Comparison of ENCODE assay signal across 15 cellular contexts in the genomic region with DNA sequence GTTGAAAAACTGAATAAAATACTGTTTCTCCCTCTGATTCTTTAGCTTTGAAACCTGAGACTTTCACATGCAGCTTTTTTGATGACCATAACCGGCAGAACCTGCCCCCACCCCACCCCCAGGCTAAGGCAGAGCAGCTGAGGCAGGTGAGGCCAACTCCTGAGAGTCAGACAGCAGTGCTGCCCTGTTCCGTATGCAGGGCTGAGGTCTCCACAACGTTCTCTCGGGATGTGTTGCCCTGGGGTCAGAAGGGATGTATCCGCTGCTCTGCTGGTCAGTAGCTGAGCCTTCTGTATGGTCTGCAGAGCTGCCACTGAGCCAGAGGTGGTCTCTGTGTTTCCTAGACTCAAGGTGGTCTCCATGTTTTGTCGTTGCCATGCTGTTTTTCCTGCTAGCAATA.
DNase-seq lines count a peak whose midpoint lies in the region; ATAC-seq and TF ChIP-seq lines count a peak whose summit lies in the region.
"Had no signal": no experiment of that assay in that cellular context is flagged by ENCODE, and none has a peak within 500 bp of the region (broad histone marks: within the 10 kb centered on the region; RNA-seq: fewer than 3 reads in every experiment).

No MANE protein-coding gene starts in this region.

- H4K20me1 ChIP-seq in smooth muscle cell (ENCODE audit: low read depth) = no peaks in the 10 kb centered on the region

- H3K9me3 ChIP-seq in endodermal cell (ENCODE audit: control insufficient read depth, low read length) (peaks cover 6% of the 10 kb centered on the region), smooth muscle cell (replicated peaks; ENCODE audit: low read depth) (no peaks in the 10 kb centered on the region)
- H3K9me3 ChIP-seq: heart left ventricle, left lung had no signal

- no peaks in the 10 kb centered on the region for H3K36me3 Mint-ChIP-seq in endodermal cell (ENCODE audit: low read depth)
- H3K36me3 Mint-ChIP-seq: activated CD4-positive, alpha-beta memory T cell treated with anti-CD3 and anti-CD28 coated beads for 36 hours; CD8-positive, alpha-beta T cell; natural killer cell had no signal

- H3K27ac Mint-ChIP-seq in endodermal cell = no peak overlapping the region
- H3K27ac Mint-ChIP-seq: activated CD4-positive, alpha-beta memory T cell treated with anti-CD3 and anti-CD28 coated beads for 36 hours had no signal

- H3K36me3 ChIP-seq in endodermal cell (ENCODE audit: control insufficient read depth, insufficient read depth, low read length) (no peaks in the 10 kb centered on the region), smooth muscle cell (ENCODE audit: low read depth) (no peaks in the 10 kb centered on the region)
- H3K36me3 ChIP-seq: heart left ventricle, left lung had no signal

- peak; percentile 79; the same call in 1 of the 2 replicates for TF ChIP-seq EP300 in Ishikawa (IDR thresholded peaks at IDR 0.05; ENCODE audit: borderline replicate concordance)

- H3K4me1 Mint-ChIP-seq in endodermal cell = peaks cover 60% of the 10 kb centered on the region

- no peak for ATAC-seq in HG03457 (IDR thresholded peaks at IDR 0.05; ENCODE audit: unreplicated experiment)
- ATAC-seq in GM21367 (IDR thresholded peaks at IDR 0.05; ENCODE audit: unreplicated experiment) = no peak
- ATAC-seq: CD8-positive, alpha-beta T cell; heart left ventricle; left lung; natural killer cell; stimulated activated naive CD8-positive, alpha-beta T cell treated with anti-CD3 and anti-CD28 coated beads, Interleukin-15, Interleukin-2, amounts not matched to agents 100 U/mL and 50 U/mL, for 24 hours had no signal

- H3K27ac ChIP-seq in endodermal cell (ENCODE audit: low read depth, low read length) (no peak overlapping the region), smooth muscle cell (ENCODE audit: low read depth) (peak overlapping the region; percentile 57)
- H3K27ac ChIP-seq: left lung had no signal

- H3K4me2 ChIP-seq in smooth muscle cell = no peak overlapping the region

- H3F3A ChIP-seq in smooth muscle cell (ENCODE audit: low read depth) = peaks cover 48% of the 10 kb centered on the region

- H3K4me1 ChIP-seq in endodermal cell (ENCODE audit: control insufficient read depth, insufficient read depth, low read length) (peaks cover 18% of the 10 kb centered on the region), smooth muscle cell (ENCODE audit: low read depth) (peaks cover 60% of the 10 kb centered on the region)

- peak; percentile 58 for DNase-seq in NCI-H748 treated with DMSO at 0.1 percent for 48 hours (lab: John Stamatoyannopoulos, UW)
- DNase-seq in endodermal cell = peak; percentile 52
- DNase-seq in smooth muscle cell (lab: John Stamatoyannopoulos, UW; ENCODE audit: unreplicated experiment) = no peak
- no peak for DNase-seq in activated CD4-positive, alpha-beta T cell treated with anti-CD3 and anti-CD28 coated beads for 48 hours
- DNase-seq: activated CD4-positive, alpha-beta memory T cell treated with anti-CD3 and anti-CD28 coated beads for 36 hours; CD8-positive, alpha-beta T cell; heart left ventricle; left lung; natural killer cell; NCI-H226; stimulated activated naive CD8-positive, alpha-beta T cell treated with anti-CD3 and anti-CD28 coated beads, Interleukin-15, Interleukin-2, amounts not matched to agents 100 U/mL and 50 U/mL, for 24 hours; T1000 had no signal

- H3K9me3 Mint-ChIP-seq in endodermal cell = no peaks in the 10 kb centered on the region
- H3K9me3 Mint-ChIP-seq: activated CD4-positive, alpha-beta memory T cell treated with anti-CD3 and anti-CD28 coated beads for 36 hours; CD8-positive, alpha-beta T cell; natural killer cell had no signal

- H2AFZ ChIP-seq in smooth muscle cell (ENCODE audit: low read depth) = no peak overlapping the region

- H3K4me3 Mint-ChIP-seq in endodermal cell = no peak overlapping the region
- H3K4me3 Mint-ChIP-seq: activated CD4-positive, alpha-beta memory T cell treated with anti-CD3 and anti-CD28 coated beads for 36 hours; CD8-positive, alpha-beta T cell; natural killer cell had no signal

- H3K4me3 ChIP-seq in endodermal cell (ENCODE audit: low read length) (no peak overlapping the region), smooth muscle cell (no peak overlapping the region)
- H3K4me3 ChIP-seq: heart left ventricle, left lung had no signal

- 86 to 88% methylated on average over 6 of the region's 6 CpGs for WGBS in endodermal cell (ENCODE audit: insufficient coverage in 1 of 2, insufficient read length in 1 of 2), 2 experiments
- WGBS in smooth muscle cell (ENCODE audit: low lambda C conversion rate) = 62% methylated on average over 6 of the region's 6 CpGs

- TF ChIP-seq RAD21 in Ishikawa (IDR thresholded peaks at IDR 0.05; ENCODE audit: low read depth) = peak; percentile 42

- no peak overlapping the region for H3K9ac ChIP-seq in endodermal cell (ENCODE audit: extremely low read depth, low read length, poor library complexity, severe bottlenecking)
- H3K9ac ChIP-seq in smooth muscle cell (ENCODE audit: low read depth) = no peak overlapping the region

- TF ChIP-seq CTCF in endodermal cell (conservative IDR thresholded peaks at IDR 0.05) = no peak
- TF ChIP-seq CTCF in smooth muscle cell (IDR thresholded peaks at IDR 0.05; ENCODE audit: borderline replicate concordance, insufficient read depth, poor library complexity, severe bottlenecking) = no peak

- no peaks in the 10 kb centered on the region for H3K27me3 Mint-ChIP-seq in endodermal cell (ENCODE audit: insufficient read depth)
- H3K27me3 Mint-ChIP-seq: activated CD4-positive, alpha-beta memory T cell treated with anti-CD3 and anti-CD28 coated beads for 36 hours had no signal

- H3K79me2 ChIP-seq in smooth muscle cell (ENCODE audit: low read depth) = peaks cover 4% of the 10 kb centered on the region

- H3K27me3 ChIP-seq in endodermal cell (ENCODE audit: control insufficient read depth, insufficient read depth, low read length, poor library complexity, severe bottlenecking) (no peaks in the 10 kb centered on the region), smooth muscle cell (ENCODE audit: low read depth) (no peaks in the 10 kb centered on the region)
- H3K27me3 ChIP-seq: heart left ventricle, left lung had no signal

TF ChIP-seq in Ishikawa, 13 proteins besides CTCF, POLR2A, EP300 and RAD21:
- no peak for TF ChIP-seq CEBPB (IDR thresholded peaks at IDR 0.05)
- TF ChIP-seq CREB1 (IDR thresholded peaks at IDR 0.05; ENCODE audit: low read depth) = no peak
- TF ChIP-seq NFIC (IDR thresholded peaks at IDR 0.05) = peak; percentile 68
- TF ChIP-seq, protein P1, sequence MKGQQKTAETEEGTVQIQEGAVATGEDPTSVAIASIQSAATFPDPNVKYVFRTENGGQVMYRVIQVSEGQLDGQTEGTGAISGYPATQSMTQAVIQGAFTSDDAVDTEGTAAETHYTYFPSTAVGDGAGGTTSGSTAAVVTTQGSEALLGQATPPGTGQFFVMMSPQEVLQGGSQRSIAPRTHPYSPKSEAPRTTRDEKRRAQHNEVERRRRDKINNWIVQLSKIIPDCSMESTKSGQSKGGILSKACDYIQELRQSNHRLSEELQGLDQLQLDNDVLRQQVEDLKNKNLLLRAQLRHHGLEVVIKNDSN (IDR thresholded peaks at IDR 0.05) = no peak
- no peak for TF ChIP-seq ZBTB7A (IDR thresholded peaks at IDR 0.05; ENCODE audit: low read depth)
- peak; percentile 73; the same call in 1 of the 2 replicates for TF ChIP-seq TEAD4 (IDR thresholded peaks at IDR 0.05)
- TF ChIP-seq, protein P2, sequence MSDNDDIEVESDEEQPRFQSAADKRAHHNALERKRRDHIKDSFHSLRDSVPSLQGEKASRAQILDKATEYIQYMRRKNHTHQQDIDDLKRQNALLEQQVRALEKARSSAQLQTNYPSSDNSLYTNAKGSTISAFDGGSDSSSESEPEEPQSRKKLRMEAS (IDR thresholded peaks at IDR 0.05) = peak; percentile 65
- TF ChIP-seq, protein P3, sequence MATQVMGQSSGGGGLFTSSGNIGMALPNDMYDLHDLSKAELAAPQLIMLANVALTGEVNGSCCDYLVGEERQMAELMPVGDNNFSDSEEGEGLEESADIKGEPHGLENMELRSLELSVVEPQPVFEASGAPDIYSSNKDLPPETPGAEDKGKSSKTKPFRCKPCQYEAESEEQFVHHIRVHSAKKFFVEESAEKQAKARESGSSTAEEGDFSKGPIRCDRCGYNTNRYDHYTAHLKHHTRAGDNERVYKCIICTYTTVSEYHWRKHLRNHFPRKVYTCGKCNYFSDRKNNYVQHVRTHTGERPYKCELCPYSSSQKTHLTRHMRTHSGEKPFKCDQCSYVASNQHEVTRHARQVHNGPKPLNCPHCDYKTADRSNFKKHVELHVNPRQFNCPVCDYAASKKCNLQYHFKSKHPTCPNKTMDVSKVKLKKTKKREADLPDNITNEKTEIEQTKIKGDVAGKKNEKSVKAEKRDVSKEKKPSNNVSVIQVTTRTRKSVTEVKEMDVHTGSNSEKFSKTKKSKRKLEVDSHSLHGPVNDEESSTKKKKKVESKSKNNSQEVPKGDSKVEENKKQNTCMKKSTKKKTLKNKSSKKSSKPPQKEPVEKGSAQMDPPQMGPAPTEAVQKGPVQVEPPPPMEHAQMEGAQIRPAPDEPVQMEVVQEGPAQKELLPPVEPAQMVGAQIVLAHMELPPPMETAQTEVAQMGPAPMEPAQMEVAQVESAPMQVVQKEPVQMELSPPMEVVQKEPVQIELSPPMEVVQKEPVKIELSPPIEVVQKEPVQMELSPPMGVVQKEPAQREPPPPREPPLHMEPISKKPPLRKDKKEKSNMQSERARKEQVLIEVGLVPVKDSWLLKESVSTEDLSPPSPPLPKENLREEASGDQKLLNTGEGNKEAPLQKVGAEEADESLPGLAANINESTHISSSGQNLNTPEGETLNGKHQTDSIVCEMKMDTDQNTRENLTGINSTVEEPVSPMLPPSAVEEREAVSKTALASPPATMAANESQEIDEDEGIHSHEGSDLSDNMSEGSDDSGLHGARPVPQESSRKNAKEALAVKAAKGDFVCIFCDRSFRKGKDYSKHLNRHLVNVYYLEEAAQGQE (IDR thresholded peaks at IDR 0.05; ENCODE audit: low read depth) = no peak
- TF ChIP-seq EGR1 (IDR thresholded peaks at IDR 0.05) = no peak
- peak; percentile 84 for TF ChIP-seq TCF12 (IDR thresholded peaks at IDR 0.05; ENCODE audit: low read depth)
- peak; percentile 38; the same call in 1 of the 2 replicates for TF ChIP-seq YY1 (IDR thresholded peaks at IDR 0.05; ENCODE audit: low read depth)
- TF ChIP-seq FOXM1 (IDR thresholded peaks at IDR 0.05; ENCODE audit: borderline replicate concordance, low read depth) = peak; percentile 58; the same call in 1 of the 2 replicates
- no peak for TF ChIP-seq TAF1 (IDR thresholded peaks at IDR 0.05; ENCODE audit: low read depth)

Comparison
In these comparisons a context has a peak if more than half of its experiments do, and no peak if none do; other contexts are left out.
1. DNase-seq: peak in NCI-H748 treated with DMSO at 0.1 percent for 48 hours (single experiment) and endodermal cell (single experiment); none in smooth muscle cell (single experiment) and activated CD4-positive, alpha-beta T cell treated with anti-CD3 and anti-CD28 coated beads for 48 hours (single experiment).